ENCODE assay signal across 18 cellular contexts in genomic region chr4:56684320-56684719, GRCh38. TPM values are rescaled to one million over a fixed set of nuclear protein-coding genes. Genes with fewer than 3 reads are reported as not detected.
A peak's percentile ranks its signal among the peaks of the same experiment; 100 is the strongest.
DNase-seq lines count a peak whose midpoint lies in the region; ATAC-seq and TF ChIP-seq lines count a peak whose summit lies in the region.
"Had no signal": no experiment of that assay in that cellular context is flagged by ENCODE, and none has a peak within 500 bp of the region (broad histone marks: within the 10 kb centered on the region; RNA-seq: fewer than 3 reads in every experiment).

No MANE protein-coding gene starts in this region.

- H3K9me3 ChIP-seq in GM23248 (ENCODE audit: low read depth), result no peaks in the 10 kb centered on the region
- H3K9me3 ChIP-seq in smooth muscle cell (replicated peaks; ENCODE audit: low read depth), result no peaks in the 10 kb centered on the region
- H3K9me3 ChIP-seq: BE2C had no signal

- 0 to 5% methylated on average over 1 of the region's 1 CpG for WGBS in GM23248 (ENCODE audit: low coverage in 1 of 2, low lambda C conversion rate in 2 of 2, missing lambda C conversion rate in 2 of 2), 2 experiments
- WGBS in smooth muscle cell (ENCODE audit: low lambda C conversion rate), result 81% methylated on average over 1 of the region's 1 CpG

- no peak overlapping the region for H2AFZ ChIP-seq in GM23248
- no peak overlapping the region for H2AFZ ChIP-seq in smooth muscle cell (ENCODE audit: low read depth)

- TF ChIP-seq CTCF in smooth muscle cell (IDR thresholded peaks at IDR 0.05; ENCODE audit: borderline replicate concordance, insufficient read depth, poor library complexity, severe bottlenecking), result no peak
- no peak for TF ChIP-seq CTCF in GM20000 (IDR thresholded peaks at IDR 0.05; ENCODE audit: extremely low read depth, missing control alignments)

- H4K20me1 ChIP-seq in GM23248 (ENCODE audit: insufficient read depth) (no peaks in the 10 kb centered on the region), smooth muscle cell (ENCODE audit: low read depth) (no peaks in the 10 kb centered on the region)

- peak; percentile 12 for DNase-seq in GM23248
- DNase-seq in NCI-H524 treated with DMSO at 0.1 percent for 48 hours (lab: John Stamatoyannopoulos, UW), result peak; percentile 70
- no peak for DNase-seq in epithelial cell of prostate (ENCODE audit: low read depth, low spot score)
- no peak for DNase-seq in smooth muscle cell (lab: John Stamatoyannopoulos, UW; ENCODE audit: unreplicated experiment)
- DNase-seq in GM20000 (ENCODE audit: low spot score), result no peak
- no peak for DNase-seq in effector CD4-positive, alpha-beta T cell
- DNase-seq: activated B cell treated with CpG ODN at 0.5 μM for 24 hours; activated CD8-positive, alpha-beta T cell treated with anti-CD3 and anti-CD28 coated beads, Interleukin-2, amount 10 ng/mL, durations not matched to agents 7 days and 5 days; BE2C; H9; NCI-H1436 treated with DMSO at 0.1 percent for 48 hours; occipital lobe; right cardiac atrium; SJCRH30; stimulated activated CD4-positive, alpha-beta T cell treated with anti-CD3 and anti-CD28 coated beads, Interleukin-1b, Interleukin-23, amount 100 ng/mL, for 48 hours; T-helper 2 cell had no signal

- H3K4me2 ChIP-seq in GM23248 (ENCODE audit: unreplicated experiment) (no peak overlapping the region), smooth muscle cell (peak overlapping the region; percentile 64)

- H3K36me3 ChIP-seq in GM23248 (ENCODE audit: low read depth), result no peaks in the 10 kb centered on the region
- no peaks in the 10 kb centered on the region for H3K36me3 ChIP-seq in smooth muscle cell (ENCODE audit: low read depth)
- H3K36me3 ChIP-seq: BE2C, SJCRH30 had no signal

- H3F3A ChIP-seq in GM23248 (ENCODE audit: insufficient read depth), result no peaks in the 10 kb centered on the region
- peaks cover 6% of the 10 kb centered on the region for H3F3A ChIP-seq in smooth muscle cell (ENCODE audit: low read depth)

- 0 out of 2 replicates have a peak, but pooled peaks cover 2% of the 10 kb centered on the region for H3K4me1 ChIP-seq in GM23248 (ENCODE audit: insufficient read depth)
- H3K4me1 ChIP-seq in smooth muscle cell (ENCODE audit: low read depth), result peaks cover 23% of the 10 kb centered on the region
- H3K4me1 ChIP-seq: BE2C had no signal

- in situ Hi-C loops in GM23248 (cut with MboI), result no loop called here

- ATAC-seq in HG02798 (IDR thresholded peaks at IDR 0.05; ENCODE audit: poor library complexity, unreplicated experiment), result no peak
- ATAC-seq: activated CD8-positive, alpha-beta T cell treated with anti-CD3 and anti-CD28 coated beads, Interleukin-2, amount 10 ng/mL, durations not matched to agents 7 days and 5 days; left lobe of liver; right cardiac atrium had no signal

- no peaks in the 10 kb centered on the region for H3K9me2 ChIP-seq in GM23248 (ENCODE audit: insufficient read depth)

- H3K27ac ChIP-seq in GM23248, result no peak overlapping the region
- H3K27ac ChIP-seq in epithelial cell of prostate, result peak overlapping the region; percentile 17
- peak overlapping the region; percentile 42 for H3K27ac ChIP-seq in smooth muscle cell (ENCODE audit: low read depth)
- H3K27ac ChIP-seq: SJCRH30 had no signal

- H3K79me2 ChIP-seq in GM23248 (ENCODE audit: insufficient read depth) (no peaks in the 10 kb centered on the region), smooth muscle cell (ENCODE audit: low read depth) (no peaks in the 10 kb centered on the region)

- no peak overlapping the region for H3K4me3 ChIP-seq in GM23248
- no peak overlapping the region for H3K4me3 ChIP-seq in smooth muscle cell
- H3K4me3 ChIP-seq: SJCRH30 had no signal

- H3K27me3 ChIP-seq in GM23248 (replicated peaks; ENCODE audit: insufficient read depth) (peaks cover 57% of the 10 kb centered on the region), smooth muscle cell (ENCODE audit: low read depth) (no peaks in the 10 kb centered on the region)

- H3K9ac ChIP-seq in GM23248 (no peak overlapping the region), smooth muscle cell (ENCODE audit: low read depth) (no peak overlapping the region)

RNA-seq across cellular contexts. Expression of gene HOPX, which starts 3.2 kb away (rescaled TPM):
- total RNA-seq in GM23248 (2014; rRNA removed; shearing (Covaris generic)), result not detected in 2 replicates
- not detected in 2 replicates for polyA plus RNA-seq in GM23248 (2016; fragmentation: Nextera tagmentation; extraction: Ambion mirVana)
- total RNA-seq in smooth muscle cell, result 86.9 and 142 TPM in 2 replicates
- 66.0 and 111 TPM in 2 replicates for polyA plus RNA-seq in smooth muscle cell
- total RNA-seq: H9, SJCRH30 had no signal

Comparison
In these comparisons a context has a peak if more than half of its experiments do, and no peak if none do; other contexts are left out.
1. DNase-seq: peak in GM23248 (single experiment) and NCI-H524 treated with DMSO at 0.1 percent for 48 hours (single experiment); none in epithelial cell of prostate (single experiment), smooth muscle cell (single experiment), GM20000 (single experiment) and effector CD4-positive, alpha-beta T cell (single experiment).
2. RNA of gene HOPX, which starts 3.2 kb away (total RNA-seq): 86.9 to 142 TPM in smooth muscle cell; not detected in GM23248; every median in the first group is over 10 times any median in the second.